15 cellular contexts compared by ENCODE assay signal in genomic region chr3:31248619-31248992, GRCh38.
A peak's percentile ranks its signal among the peaks of the same experiment; 100 is the strongest.
DNase-seq lines count a peak whose midpoint lies in the region; ATAC-seq and TF ChIP-seq lines count a peak whose summit lies in the region.
"Had no signal": no experiment of that assay in that cellular context is flagged by ENCODE, and none has a peak within 500 bp of the region (broad histone marks: within the 10 kb centered on the region; RNA-seq: fewer than 3 reads in every experiment).

No MANE protein-coding gene starts in this region.

- peaks cover 17% of the 10 kb centered on the region for H3K4me1 Mint-ChIP-seq in Caco-2 (ENCODE audit: low read depth, unreplicated experiment)
- peaks cover 26 to 41% (median 35%) of the 10 kb centered on the region in 4 donors for H3K4me1 Mint-ChIP-seq in CD4-positive, alpha-beta memory T cell

- H3K4me3 ChIP-seq in Caco-2 (ENCODE audit: low read depth, low read length) (no peak overlapping the region), PC-3 (ENCODE audit: low read length) (no peak overlapping the region)
- H3K4me3 ChIP-seq in CD4-positive, alpha-beta memory T cell (ENCODE audit: low read length in 2 of 2) = no peak overlapping the region
- H3K4me3 ChIP-seq: cardiac muscle cell, lower lobe of right lung had no signal

- H3K9me3 ChIP-seq in Caco-2 (no peaks in the 10 kb centered on the region; the same call in 1 of the 2 replicates), PC-3 (ENCODE audit: low read length) (no peaks in the 10 kb centered on the region)
- no peaks in the 10 kb centered on the region for H3K9me3 ChIP-seq in CD4-positive, alpha-beta memory T cell (ENCODE audit: control insufficient read depth in 1 of 2, low read length in 2 of 2)
- H3K9me3 ChIP-seq: lower lobe of right lung had no signal

- POLR2A ChIA-PET in Caco-2 (lab: Charles Lee) (no interaction called here), PC-3 (lab: Charles Lee; ENCODE audit: unreplicated experiment) (no interaction called here)
- POLR2A ChIA-PET in CD4-positive, alpha-beta memory T cell (lab: Charles Lee; ENCODE audit: partially characterized antibody) = no interaction called here

- H3K27ac ChIP-seq in PC-3 (ENCODE audit: low read length) = peak overlapping the region; percentile 51
- H3K27ac ChIP-seq in CD4-positive, alpha-beta memory T cell (ENCODE audit: low read depth, low read length) = no peak overlapping the region
- H3K27ac ChIP-seq: cardiac muscle cell, lower lobe of right lung had no signal

- peaks cover 26% of the 10 kb centered on the region for H3K4me1 ChIP-seq in Caco-2
- peaks cover 29% of the 10 kb centered on the region for H3K4me1 ChIP-seq in PC-3 (ENCODE audit: insufficient read depth, low read length)
- peaks cover 15% of the 10 kb centered on the region for H3K4me1 ChIP-seq in CD4-positive, alpha-beta memory T cell (ENCODE audit: insufficient read depth, low read length)
- H3K4me1 ChIP-seq: lower lobe of right lung had no signal

- no peak overlapping the region for H3K4me3 Mint-ChIP-seq in Caco-2 (ENCODE audit: unreplicated experiment)
- peak overlapping the region in 2 of 8 donors; percentile 0 to 4 for H3K4me3 Mint-ChIP-seq in CD4-positive, alpha-beta memory T cell
- H3K4me3 Mint-ChIP-seq: CD14-positive monocyte, nephron progenitor cell had no signal

- H3K27me3 ChIP-seq in Caco-2 (replicated peaks; ENCODE audit: control insufficient read depth, insufficient read depth, low read length) (no peaks in the 10 kb centered on the region), PC-3 (ENCODE audit: low read length) (no peaks in the 10 kb centered on the region)
- no peaks in the 10 kb centered on the region for H3K27me3 ChIP-seq in CD4-positive, alpha-beta memory T cell (ENCODE audit: insufficient read depth, low read length)
- H3K27me3 ChIP-seq: cardiac muscle cell had no signal

- H2AFZ ChIP-seq in PC-3 (ENCODE audit: low read length) = peak overlapping the region; percentile 15; the same call in 1 of the 2 replicates

- peaks cover 10% of the 10 kb centered on the region for H3K36me3 Mint-ChIP-seq in Caco-2 (ENCODE audit: insufficient read depth, unreplicated experiment)
- H3K36me3 Mint-ChIP-seq in CD4-positive, alpha-beta memory T cell = no peaks in the 10 kb centered on the region

- CTCF ChIA-PET in Caco-2 (lab: Charles Lee) (no interaction called here), PC-3 (lab: Charles Lee) (no interaction called here)
- CTCF ChIA-PET in CD4-positive, alpha-beta memory T cell (lab: Charles Lee; ENCODE audit: partially characterized antibody) = no interaction called here

- peaks cover 4% of the 10 kb centered on the region for H3F3A ChIP-seq in PC-3 (ENCODE audit: low read length, unreplicated experiment)

- peak overlapping the region; percentile 18 for H3K27ac Mint-ChIP-seq in Caco-2 (ENCODE audit: unreplicated experiment)
- H3K27ac Mint-ChIP-seq in CD4-positive, alpha-beta memory T cell = peak overlapping the region in 2 of 7 donors; percentile 5 to 10
- H3K27ac Mint-ChIP-seq: CD14-positive monocyte had no signal

- peaks cover 12% of the 10 kb centered on the region for H3K9me3 Mint-ChIP-seq in Caco-2 (ENCODE audit: unreplicated experiment)
- peaks cover 0 to 4% (median 0%) of the 10 kb centered on the region in 8 donors for H3K9me3 Mint-ChIP-seq in CD4-positive, alpha-beta memory T cell

- no peak for TF ChIP-seq CTCF in Caco-2 (IDR thresholded peaks at IDR 0.05; ENCODE audit: insufficient read depth in 1 of 2, low read depth in 1 of 2, low read length in 1 of 2, severe bottlenecking in 1 of 2, unreplicated experiment in 1 of 2)
- TF ChIP-seq CTCF in PC-3 (conservative IDR thresholded peaks at IDR 0.05; ENCODE audit: low read depth, low read length) = no peak

- H3K27me3 Mint-ChIP-seq in Caco-2 (ENCODE audit: insufficient read depth, unreplicated experiment) = no peaks in the 10 kb centered on the region
- no peaks in the 10 kb centered on the region for H3K27me3 Mint-ChIP-seq in CD4-positive, alpha-beta memory T cell

- BruUV-seq in Caco-2 (replicated peaks; lab: Mats Ljungman, UMichigan) = no TSS peak
- no TSS peak for BruUV-seq in PC-3 (replicated peaks; lab: Mats Ljungman, UMichigan)

- H3K4me2 ChIP-seq in PC-3 (ENCODE audit: low read length) = peak overlapping the region; percentile 60

- H3K36me3 ChIP-seq in Caco-2 (ENCODE audit: control insufficient read depth, insufficient read depth, low read length) (no peaks in the 10 kb centered on the region), PC-3 (ENCODE audit: low read depth, low read length) (no peaks in the 10 kb centered on the region)
- H3K36me3 ChIP-seq in CD4-positive, alpha-beta memory T cell (ENCODE audit: insufficient read depth, low read length) = no peaks in the 10 kb centered on the region
- H3K36me3 ChIP-seq: cardiac muscle cell, lower lobe of right lung had no signal

- no peaks in the 10 kb centered on the region for H3K9me2 ChIP-seq in PC-3 (replicated peaks; ENCODE audit: low read length)

- no peaks in the 10 kb centered on the region for H3K79me2 ChIP-seq in PC-3 (ENCODE audit: low read length)

- DNase-seq in Caco-2 = no peak
- no peak for DNase-seq in PC-3
- no peak for DNase-seq in MV-4-11 (lab: John Stamatoyannopoulos, UW)
- DNase-seq in CD4-positive, alpha-beta memory T cell = no peak
- DNase-seq: activated CD8-positive, alpha-beta memory T cell treated with anti-CD3 and anti-CD28 coated beads for 24 hours; effector CD4-positive, alpha-beta T cell; lower lobe of right lung; nephron progenitor cell; stimulated activated CD4-positive, alpha-beta T cell treated with anti-CD3 and anti-CD28 coated beads, Interleukin-4, amount 100 ng/mL, for 24 hours had no signal

- no peaks in the 10 kb centered on the region for H4K20me1 ChIP-seq in PC-3 (ENCODE audit: low read length)

- intact Hi-C loops in Caco-2 (cut with micrococcal nuclease; ENCODE audit: unreplicated experiment) = no loop called here
- intact Hi-C loops in PC-3 (cut with micrococcal nuclease) = no loop called here
- intact Hi-C loops in CD4-positive, alpha-beta memory T cell (cut with micrococcal nuclease) = no loop called here

- ATAC-seq in GM18498 (IDR thresholded peaks at IDR 0.05; ENCODE audit: unreplicated experiment) = peak; percentile 10
- peak; percentile 15 for ATAC-seq in HG02642 (IDR thresholded peaks at IDR 0.05; ENCODE audit: poor library complexity, unreplicated experiment)
- peak; percentile 5 for ATAC-seq in PC-3
- ATAC-seq in GM21717 (IDR thresholded peaks at IDR 0.05; ENCODE audit: unreplicated experiment) = no peak
- no peak for ATAC-seq in GM18520 (IDR thresholded peaks at IDR 0.05; ENCODE audit: unreplicated experiment)

- no peak overlapping the region; the same call in 1 of the 2 replicates for H3K9ac ChIP-seq in PC-3 (ENCODE audit: low read length)

Comparison
In these comparisons a context has a peak if more than half of its experiments do, and no peak if none do; other contexts are left out.
1. ATAC-seq: peak in GM18498 (single experiment), HG02642 (single experiment) and PC-3 (single experiment); none in GM21717 (single experiment) and GM18520 (single experiment).